Comparison of ENCODE assay signal across 5 cellular contexts in genomic region chr14:31182016-31182415, GRCh38. TPM values are rescaled to one million over a fixed set of nuclear protein-coding genes. Genes with fewer than 3 reads are reported as not detected.
DNase-seq lines count a peak whose midpoint lies in the region; ATAC-seq, FAIRE-seq and TF ChIP-seq lines count a peak whose summit lies in the region.
"Not testable (repeated sequence)": the region's sequence is repeated elsewhere in the genome, so short reads cannot be mapped to it uniquely, and the experiment has no call there.

No MANE protein-coding gene starts in this region.

- not testable (repeated sequence) for FAIRE-seq in HepG2 (lab: Jason Lieb, UNC)

- H3K36me3 ChIP-seq in GM23338 (ENCODE audit: insufficient read depth) = not testable (repeated sequence)
- H3K36me3 ChIP-seq in HepG2 (replicated peaks in 1 of 2; ENCODE audit: control insufficient read depth in 1 of 2, insufficient read depth in 2 of 2, low read length in 2 of 2) = peaks cover 28 to 69% of the 10 kb centered on the region in 2 experiments

- H3K4me1 ChIP-seq in GM23338 (ENCODE audit: insufficient read depth); HepG2 (ENCODE audit: insufficient read depth, low read length): not testable (repeated sequence)

- not testable (repeated sequence) for H3K9me3 ChIP-seq in CD4-positive, alpha-beta T cell (ENCODE audit: control insufficient read depth, low read length); HepG2 (ENCODE audit: low read length)

- H3F3A ChIP-seq in GM23338 (replicated peaks; ENCODE audit: low read depth) = not testable (repeated sequence)

- H3K27me3 ChIP-seq in CD4-positive, alpha-beta T cell (ENCODE audit: control insufficient read depth, insufficient read depth, low read length); GM23338 (ENCODE audit: insufficient read depth); HepG2 (ENCODE audit: control insufficient read depth in 1 of 2, insufficient read depth in 2 of 2, low read length in 2 of 2): not testable (repeated sequence)

- not testable (repeated sequence) for H3K4me3 Mint-ChIP-seq in CD4-positive, alpha-beta T cell; GM23338; WTC11; progenitor cell of endocrine pancreas (ENCODE audit: low read depth)

- H3K27ac ChIP-seq in CD4-positive, alpha-beta T cell (ENCODE audit: low read depth, low read length); HepG2 (ENCODE audit: extremely low read length, insufficient read depth, low read length): not testable (repeated sequence)
- 0 out of 2 replicates have a peak overlapping the region, but pooled peaks have one; percentile 21 for H3K27ac ChIP-seq in GM23338 (ENCODE audit: low read depth)

- CTCF ChIA-PET in CD4-positive, alpha-beta T cell (lab: Charles Lee); HepG2 (lab: Yijun Ruan, JAX; ENCODE audit: low intra/inter-chr PET ratio, low total read pairs): not testable (repeated sequence)
- CTCF ChIA-PET in WTC11 (lab: Charles Lee) = interaction anchor here (0.7 kb wide), 1 partner anchor 20 kb away, joined by 3 read pairs; no protein-coding TSS in a partner anchor

- H4K20me1 ChIP-seq in GM23338 (replicated peaks; ENCODE audit: insufficient read depth) = peaks cover 17% of the 10 kb centered on the region
- H4K20me1 ChIP-seq in HepG2 (ENCODE audit: insufficient read depth, low read length) = peaks cover 13% of the 10 kb centered on the region

- DNase-seq in CD4-positive, alpha-beta T cell; GM23338 (ENCODE audit: low spot score); WTC11 (ENCODE audit: low spot score); HepG2 (ENCODE audit: low spot score); progenitor cell of endocrine pancreas (ENCODE audit: low spot score, unreplicated experiment): not testable (repeated sequence)

- H3K9me3 Mint-ChIP-seq in CD4-positive, alpha-beta T cell; GM23338; WTC11; progenitor cell of endocrine pancreas (ENCODE audit: low read depth): not testable (repeated sequence)

- WGBS in HepG2 (ENCODE audit: low lambda C conversion rate) = 98% methylated on average over 6 of the region's 6 CpGs

- not testable (repeated sequence) for BruUV-seq in HepG2 (replicated peaks; lab: Mats Ljungman, UMichigan)

- TF ChIP-seq POLR2A in HepG2 (IDR thresholded peaks at IDR 0.05; ENCODE audit: insufficient read depth in 1 of 2, low read depth in 2 of 2, low read length in 2 of 2) = not testable (repeated sequence)

- H3K4me2 ChIP-seq in GM23338; HepG2 (ENCODE audit: low read depth, low read length): not testable (repeated sequence)

- H3K36me3 Mint-ChIP-seq in CD4-positive, alpha-beta T cell (ENCODE audit: low read depth) = peaks cover 62% of the 10 kb centered on the region
- H3K36me3 Mint-ChIP-seq in GM23338 (ENCODE audit: low read depth) (peaks cover 13% of the 10 kb centered on the region), WTC11 (peaks cover 19% of the 10 kb centered on the region)
- H3K36me3 Mint-ChIP-seq in progenitor cell of endocrine pancreas (ENCODE audit: insufficient read depth) = not testable (repeated sequence)

- not testable (repeated sequence) for TF ChIP-seq CTCF in CD4-positive, alpha-beta T cell (IDR thresholded peaks at IDR 0.05); GM23338 (conservative IDR thresholded peaks at IDR 0.05; ENCODE audit: low read depth in 2 of 2); WTC11 (IDR thresholded peaks at IDR 0.05); HepG2 (CRISPR knock-in tag; IDR thresholded peaks at IDR 0.05); progenitor cell of endocrine pancreas (IDR thresholded peaks at IDR 0.05; ENCODE audit: unreplicated experiment)

- peak overlapping the region; percentile 63 for H3K27ac Mint-ChIP-seq in CD4-positive, alpha-beta T cell
- H3K27ac Mint-ChIP-seq in GM23338, WTC11: not testable (repeated sequence)
- H3K27ac Mint-ChIP-seq in progenitor cell of endocrine pancreas = peak overlapping the region; percentile 13

- POLR2A ChIA-PET in CD4-positive, alpha-beta T cell (lab: Charles Lee) = not testable (repeated sequence)
- POLR2A ChIA-PET in WTC11 (lab: Charles Lee) (interaction anchor here (0.7 kb wide), 1 partner anchor 388 kb away, joined by 4 read pairs; no protein-coding TSS in a partner anchor), HepG2 (lab: Yijun Ruan, JAX) (interaction anchor here (1.2 to 2.2 kb wide), 2 partner anchors 16 kb away, joined by 3 to 4 read pairs; no protein-coding TSS in a partner anchor)

- TF ChIP-seq EP300 in HepG2 (IDR thresholded peaks at IDR 0.05; ENCODE audit: low read depth in 2 of 2, low read length in 2 of 2); HepG2 (CRISPR knock-in tag; IDR thresholded peaks at IDR 0.05; ENCODE audit: borderline replicate concordance): not testable (repeated sequence)

- not testable (repeated sequence) for TF ChIP-seq RAD21 in HepG2 (CRISPR knock-in tag; IDR thresholded peaks at IDR 0.05)

- H3K79me2 ChIP-seq in GM23338 (replicated peaks; ENCODE audit: insufficient read depth) (peaks cover 66% of the 10 kb centered on the region), HepG2 (ENCODE audit: insufficient read depth, low read length) (peaks cover 77% of the 10 kb centered on the region)

- in situ Hi-C loops in HepG2 (cut with HindIII; ENCODE audit: extremely low pct_ligation_motif_present, low pct_unique_long_range_greater_than_20kb) = not testable (repeated sequence)

- intact Hi-C loops in CD4-positive, alpha-beta T cell (cut with DNase I, micrococcal nuclease); HepG2 (cut with micrococcal nuclease; ENCODE audit: unreplicated experiment): not testable (repeated sequence)

- not testable (repeated sequence) for ATAC-seq in CD4-positive, alpha-beta T cell (ENCODE audit: poor library complexity); GM23338; WTC11; HepG2

- not testable (repeated sequence) for H2AFZ ChIP-seq in GM23338; HepG2 (ENCODE audit: low read length)

- not testable (repeated sequence) for H3K9me2 ChIP-seq in GM23338 (ENCODE audit: insufficient read depth)

- H3K9ac ChIP-seq in HepG2 (ENCODE audit: insufficient read depth, low read depth, low read length) = not testable (repeated sequence)

- H3K4me3 ChIP-seq in GM23338; HepG2 (replicated peaks in 1 of 3; ENCODE audit: insufficient read depth in 1 of 3, low read depth in 2 of 3, low read length in 3 of 3): not testable (repeated sequence)

- peaks cover 34% of the 10 kb centered on the region for H3K4me1 Mint-ChIP-seq in CD4-positive, alpha-beta T cell (ENCODE audit: low read depth)
- H3K4me1 Mint-ChIP-seq in GM23338; WTC11; progenitor cell of endocrine pancreas (ENCODE audit: low read depth): not testable (repeated sequence)

- H3K27me3 Mint-ChIP-seq in CD4-positive, alpha-beta T cell; GM23338 (ENCODE audit: insufficient read depth, low read depth, poor library complexity); WTC11 (ENCODE audit: low read depth); progenitor cell of endocrine pancreas: not testable (repeated sequence)

TF ChIP-seq in WTC11, 78 proteins besides CTCF, POLR2A, EP300 and RAD21:
- TF ChIP-seq ZNF121 (CRISPR knock-in tag; IDR thresholded peaks at IDR 0.05) = 0 out of 2 replicates have a peak, but pooled peaks have one; percentile 18

RNA-seq across cellular contexts. Expression of gene HECTD1, which starts 25.6 kb away (rescaled TPM):
- 100 to 1,000 TPM; 162 to 168 TPM for total RNA-seq in CD4-positive, alpha-beta T cell
- 132 and 134 TPM in 2 replicates for total RNA-seq in GM23338 (2014; rRNA removed; shearing (Covaris generic))
- polyA plus RNA-seq in GM23338 (2016; fragmentation: Nextera tagmentation; extraction: Ambion mirVana) (35.2 and 42.1 TPM in 2 replicates), HepG2 (2011; rRNA removed) (251 and 312 TPM in 2 replicates)
- total RNA-seq in WTC11 (2021) (81.7 to 89.1 TPM (median 88.5 TPM) in 3 replicates), HepG2 (2016; rRNA removed; fragmentation: Illumina TruSeq; extraction: Trizol) (560 and 761 TPM in 2 replicates), progenitor cell of endocrine pancreas (154 and 163 TPM in 2 replicates)
- total RNA-seq in HepG2 (2016; cell fraction: cytosol; rRNA removed; fragmentation: Illumina TruSeq; extraction: Trizol; ENCODE audit: low read depth) = 152 and 185 TPM in 2 replicates
- total RNA-seq in HepG2 (2016; cell fraction: insoluble cytoplasmic fraction; rRNA removed; fragmentation: Illumina TruSeq; extraction: Trizol) = 547 and 739 TPM in 2 replicates
- 193 and 217 TPM in 2 replicates for total RNA-seq in HepG2 (2016; cell fraction: membrane; rRNA removed; fragmentation: Illumina TruSeq; extraction: Trizol)
- total RNA-seq in HepG2 (2016; cell fraction: nucleus; rRNA removed; fragmentation: Illumina TruSeq; extraction: Trizol) = 529 and 592 TPM in 2 replicates
- 136 and 176 TPM in 2 replicates for polyA plus RNA-seq in HepG2 (2011; cell fraction: cytosol; rRNA removed)
- 261 and 311 TPM in 2 replicates for polyA plus RNA-seq in HepG2 (2011; cell fraction: nucleus; rRNA removed)
- polyA plus RNA-seq in HepG2 (2012) = 201 and 210 TPM in 2 replicates
- polyA plus RNA-seq in HepG2 (2016; cell fraction: cytosol; fragmentation: Illumina TruSeq; extraction: Trizol; ENCODE audit: low read depth) = 18.3 and 18.5 TPM in 2 replicates
- polyA plus RNA-seq in HepG2 (2016; cell fraction: insoluble cytoplasmic fraction; fragmentation: Illumina TruSeq; extraction: Trizol; ENCODE audit: low read depth) = 345 and 361 TPM in 2 replicates
- polyA plus RNA-seq in HepG2 (2016; cell fraction: membrane; fragmentation: Illumina TruSeq; extraction: Trizol; ENCODE audit: low read depth) = 42.8 and 42.9 TPM in 2 replicates
- polyA plus RNA-seq in HepG2 (2016; cell fraction: nucleus; fragmentation: Illumina TruSeq; extraction: Trizol; ENCODE audit: insufficient read depth, low read depth) = 433 and 489 TPM in 2 replicates
- 372 and 1,089 TPM in 2 replicates for polyA minus RNA-seq in HepG2 (2011; rRNA and poly(A)+ RNA removed; ENCODE audit: low replicate concordance)
- polyA minus RNA-seq in HepG2 (2011; cell fraction: cytosol; rRNA and poly(A)+ RNA removed) = 426 and 459 TPM in 2 replicates
- 772 and 919 TPM in 2 replicates for polyA minus RNA-seq in HepG2 (2011; cell fraction: nucleus; rRNA and poly(A)+ RNA removed)
